ENCODE assay signal across 1 cellular context in the genomic region with DNA sequence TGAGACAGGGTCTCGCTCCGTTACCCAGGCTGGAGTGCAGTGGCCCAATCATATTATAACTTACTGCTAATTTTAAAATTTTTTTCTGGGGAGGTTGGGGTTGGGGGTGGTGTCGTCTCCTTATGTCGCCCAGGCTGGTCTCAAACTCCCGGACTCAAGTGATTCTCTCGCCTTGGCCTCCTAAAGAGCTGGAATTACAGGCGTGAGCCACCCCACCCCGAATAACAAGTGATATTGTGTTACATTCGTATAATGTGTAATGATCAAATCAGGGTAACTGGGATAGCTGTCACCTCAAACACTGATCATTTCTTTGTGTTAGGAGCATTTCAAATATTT.
TF ChIP-seq lines count a peak whose summit lies in the region.

No MANE protein-coding gene starts in this region.

TF ChIP-seq in K562, 482 proteins besides CTCF, POLR2A, EP300 and RAD21:
- TF ChIP-seq GTF2E2 (tag; IDR thresholded peaks at IDR 0.05) (no peak), MEIS2 (IDR thresholded peaks at IDR 0.05; ENCODE audit: partially characterized antibody) (no peak), ZNF316 (IDR thresholded peaks at IDR 0.05) (no peak), ZNF3 (CRISPR knock-in tag; IDR thresholded peaks at IDR 0.05) (no peak), GABPA (tag; conservative IDR thresholded peaks at IDR 0.05; ENCODE audit: low read depth) (no peak), MXI1 (IDR thresholded peaks at IDR 0.05; ENCODE audit: low read depth, low read length) (no peak), ZNF507 (tag; conservative IDR thresholded peaks at IDR 0.05) (no peak), RFX5 (IDR thresholded peaks at IDR 0.05; ENCODE audit: low read depth, low read length) (no peak), RBM22 (IDR thresholded peaks at IDR 0.05; ENCODE audit: low read depth, low read length, poor library complexity, severe bottlenecking) (no peak), FOXJ2 (tag; IDR thresholded peaks at IDR 0.05) (no peak), ZNF445 (CRISPR knock-in tag; IDR thresholded peaks at IDR 0.05; ENCODE audit: low read depth) (no peak), ZKSCAN8 (CRISPR knock-in tag; IDR thresholded peaks at IDR 0.05) (no peak), LARP7 (IDR thresholded peaks at IDR 0.05) (no peak)
- TF ChIP-seq, protein P1, sequence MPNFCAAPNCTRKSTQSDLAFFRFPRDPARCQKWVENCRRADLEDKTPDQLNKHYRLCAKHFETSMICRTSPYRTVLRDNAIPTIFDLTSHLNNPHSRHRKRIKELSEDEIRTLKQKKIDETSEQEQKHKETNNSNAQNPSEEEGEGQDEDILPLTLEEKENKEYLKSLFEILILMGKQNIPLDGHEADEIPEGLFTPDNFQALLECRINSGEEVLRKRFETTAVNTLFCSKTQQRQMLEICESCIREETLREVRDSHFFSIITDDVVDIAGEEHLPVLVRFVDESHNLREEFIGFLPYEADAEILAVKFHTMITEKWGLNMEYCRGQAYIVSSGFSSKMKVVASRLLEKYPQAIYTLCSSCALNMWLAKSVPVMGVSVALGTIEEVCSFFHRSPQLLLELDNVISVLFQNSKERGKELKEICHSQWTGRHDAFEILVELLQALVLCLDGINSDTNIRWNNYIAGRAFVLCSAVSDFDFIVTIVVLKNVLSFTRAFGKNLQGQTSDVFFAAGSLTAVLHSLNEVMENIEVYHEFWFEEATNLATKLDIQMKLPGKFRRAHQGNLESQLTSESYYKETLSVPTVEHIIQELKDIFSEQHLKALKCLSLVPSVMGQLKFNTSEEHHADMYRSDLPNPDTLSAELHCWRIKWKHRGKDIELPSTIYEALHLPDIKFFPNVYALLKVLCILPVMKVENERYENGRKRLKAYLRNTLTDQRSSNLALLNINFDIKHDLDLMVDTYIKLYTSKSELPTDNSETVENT (CRISPR knock-in tag; IDR thresholded peaks at IDR 0.05): no peak
- TF ChIP-seq, protein P2, sequence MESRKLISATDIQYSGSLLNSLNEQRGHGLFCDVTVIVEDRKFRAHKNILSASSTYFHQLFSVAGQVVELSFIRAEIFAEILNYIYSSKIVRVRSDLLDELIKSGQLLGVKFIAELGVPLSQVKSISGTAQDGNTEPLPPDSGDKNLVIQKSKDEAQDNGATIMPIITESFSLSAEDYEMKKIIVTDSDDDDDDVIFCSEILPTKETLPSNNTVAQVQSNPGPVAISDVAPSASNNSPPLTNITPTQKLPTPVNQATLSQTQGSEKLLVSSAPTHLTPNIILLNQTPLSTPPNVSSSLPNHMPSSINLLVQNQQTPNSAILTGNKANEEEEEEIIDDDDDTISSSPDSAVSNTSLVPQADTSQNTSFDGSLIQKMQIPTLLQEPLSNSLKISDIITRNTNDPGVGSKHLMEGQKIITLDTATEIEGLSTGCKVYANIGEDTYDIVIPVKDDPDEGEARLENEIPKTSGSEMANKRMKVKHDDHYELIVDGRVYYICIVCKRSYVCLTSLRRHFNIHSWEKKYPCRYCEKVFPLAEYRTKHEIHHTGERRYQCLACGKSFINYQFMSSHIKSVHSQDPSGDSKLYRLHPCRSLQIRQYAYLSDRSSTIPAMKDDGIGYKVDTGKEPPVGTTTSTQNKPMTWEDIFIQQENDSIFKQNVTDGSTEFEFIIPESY (CRISPR knock-in tag; IDR thresholded peaks at IDR 0.05): no peak
- TF ChIP-seq, protein P3, sequence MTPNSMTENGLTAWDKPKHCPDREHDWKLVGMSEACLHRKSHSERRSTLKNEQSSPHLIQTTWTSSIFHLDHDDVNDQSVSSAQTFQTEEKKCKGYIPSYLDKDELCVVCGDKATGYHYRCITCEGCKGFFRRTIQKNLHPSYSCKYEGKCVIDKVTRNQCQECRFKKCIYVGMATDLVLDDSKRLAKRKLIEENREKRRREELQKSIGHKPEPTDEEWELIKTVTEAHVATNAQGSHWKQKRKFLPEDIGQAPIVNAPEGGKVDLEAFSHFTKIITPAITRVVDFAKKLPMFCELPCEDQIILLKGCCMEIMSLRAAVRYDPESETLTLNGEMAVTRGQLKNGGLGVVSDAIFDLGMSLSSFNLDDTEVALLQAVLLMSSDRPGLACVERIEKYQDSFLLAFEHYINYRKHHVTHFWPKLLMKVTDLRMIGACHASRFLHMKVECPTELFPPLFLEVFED (CRISPR knock-in tag; conservative IDR thresholded peaks at IDR 0.05): no peak
TF ChIP-seq in K562: peak in this region for 0.
